ENCODE assay signal across 8 cellular contexts in the genomic region with DNA sequence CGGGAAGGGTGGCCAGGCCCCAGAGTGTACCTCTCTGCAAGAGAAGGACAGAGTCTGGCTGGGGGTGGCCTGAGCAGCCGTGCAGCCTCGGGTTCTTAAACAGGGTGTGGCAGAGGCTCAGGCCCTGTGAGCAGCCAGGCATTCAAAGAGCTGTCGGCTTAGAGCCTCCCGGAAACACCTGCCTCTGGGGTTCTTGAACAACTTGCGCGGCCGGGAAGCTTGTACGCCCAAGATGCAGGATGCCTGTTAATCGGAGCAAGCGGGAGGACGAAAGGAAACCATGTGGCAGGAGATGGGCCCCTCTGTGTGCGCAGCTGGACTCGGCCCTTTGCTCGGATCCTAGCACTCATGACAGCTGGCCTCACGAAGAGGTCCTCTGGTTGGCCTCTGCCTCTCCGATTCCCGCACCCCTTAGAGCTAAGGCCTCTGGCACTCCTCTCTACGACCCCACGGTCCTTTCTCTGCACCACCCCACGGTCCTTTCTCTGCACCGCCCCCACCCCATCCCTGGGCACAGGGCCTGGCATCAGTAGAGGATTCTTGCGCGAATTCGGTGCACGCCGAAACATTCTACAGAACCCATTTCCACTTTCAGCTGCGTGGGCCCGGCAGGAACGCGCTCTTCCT. TPM values are rescaled to one million over a fixed set of nuclear protein-coding genes. Genes with fewer than 3 reads are reported as not detected.
DNase-seq lines count a peak whose midpoint lies in the region; ATAC-seq and TF ChIP-seq lines count a peak whose summit lies in the region.

No MANE protein-coding gene starts in this region.

- no peaks in the 10 kb centered on the region for H3K36me3 Mint-ChIP-seq in activated naive CD8-positive, alpha-beta T cell treated with anti-CD3 and anti-CD28 coated beads, Interleukin-2, amount 50 U/mL, for 24 hours (ENCODE audit: low read depth)
- H3K36me3 Mint-ChIP-seq in naive thymus-derived CD4-positive, alpha-beta T cell = no peaks in the 10 kb centered on the region

- H3K27me3 Mint-ChIP-seq in activated naive CD8-positive, alpha-beta T cell treated with anti-CD3 and anti-CD28 coated beads, Interleukin-2, amount 50 U/mL, for 24 hours = peaks cover 7% of the 10 kb centered on the region
- H3K27me3 Mint-ChIP-seq in naive thymus-derived CD4-positive, alpha-beta T cell = peaks cover 4 to 12% (median 8%) of the 10 kb centered on the region in 5 donors

- peaks cover 6% of the 10 kb centered on the region for H3K4me1 ChIP-seq in DND-41 (ENCODE audit: insufficient read depth, low read length)
- H3K4me1 ChIP-seq in KMS-11 (ENCODE audit: low read depth, poor library complexity, severe bottlenecking) = peaks cover 6% of the 10 kb centered on the region
- H3K4me1 ChIP-seq in naive thymus-derived CD4-positive, alpha-beta T cell (ENCODE audit: control insufficient read depth in 2 of 2, insufficient read depth in 2 of 2, low read length in 2 of 2) = no peaks in the 10 kb centered on the region
- H3K4me1 ChIP-seq in BE2C = peaks cover 41% of the 10 kb centered on the region

- H3K4me3 ChIP-seq in DND-41 (ENCODE audit: low read depth in 1 of 2, low read length in 2 of 2) = no peak overlapping the region
- no peak overlapping the region for H3K4me3 ChIP-seq in KMS-11 (IDR thresholded peaks at IDR 0.05; ENCODE audit: insufficient read depth, low read depth, low read length)
- H3K4me3 ChIP-seq in naive thymus-derived CD4-positive, alpha-beta T cell (ENCODE audit: low read length) = no peak overlapping the region
- no peak overlapping the region for H3K4me3 ChIP-seq in BE2C (ENCODE audit: low read depth, low read length)

- H3K27ac Mint-ChIP-seq in activated naive CD8-positive, alpha-beta T cell treated with anti-CD3 and anti-CD28 coated beads, Interleukin-2, amount 50 U/mL, for 24 hours = no peak overlapping the region
- H3K27ac Mint-ChIP-seq in naive thymus-derived CD4-positive, alpha-beta T cell = no peak overlapping the region

- peaks cover 6% of the 10 kb centered on the region for H3K9me3 Mint-ChIP-seq in activated naive CD8-positive, alpha-beta T cell treated with anti-CD3 and anti-CD28 coated beads, Interleukin-2, amount 50 U/mL, for 24 hours
- H3K9me3 Mint-ChIP-seq in naive thymus-derived CD4-positive, alpha-beta T cell = peaks cover 0 to 11% (median 4%) of the 10 kb centered on the region in 11 donors

- H3K9me3 ChIP-seq in DND-41 (ENCODE audit: insufficient read depth, low read length, severe bottlenecking) (peaks cover 3% of the 10 kb centered on the region), BE2C (no peaks in the 10 kb centered on the region)
- H3K9me3 ChIP-seq in naive thymus-derived CD4-positive, alpha-beta T cell (ENCODE audit: control insufficient read depth in 2 of 3, low read length in 3 of 3) = no peaks in the 10 kb centered on the region

- H3K27me3 ChIP-seq in DND-41 (ENCODE audit: insufficient read depth, low read length, poor library complexity) = no peaks in the 10 kb centered on the region
- no peaks in the 10 kb centered on the region for H3K27me3 ChIP-seq in KMS-11 (ENCODE audit: insufficient read depth, low read depth)
- H3K27me3 ChIP-seq in naive thymus-derived CD4-positive, alpha-beta T cell (ENCODE audit: control insufficient read depth in 2 of 2, insufficient read depth in 2 of 2, low read length in 2 of 2) = no peaks in the 10 kb centered on the region
- no peaks in the 10 kb centered on the region for H3K27me3 ChIP-seq in BE2C

- no peaks in the 10 kb centered on the region for H4K20me1 ChIP-seq in DND-41 (ENCODE audit: insufficient read depth, low read length)
- H4K20me1 ChIP-seq in KMS-11 (ENCODE audit: insufficient read depth) = no peaks in the 10 kb centered on the region

- peak overlapping the region; percentile 6; the same call in 1 of the 2 replicates for H3K9ac ChIP-seq in DND-41 (ENCODE audit: low read depth, low read length)
- no peak overlapping the region for H3K9ac ChIP-seq in KMS-11

- POLR2A ChIA-PET in naive thymus-derived CD4-positive, alpha-beta T cell (lab: Charles Lee) = no interaction called here

- H3K36me3 ChIP-seq in DND-41 (ENCODE audit: insufficient read depth, low read length) = no peaks in the 10 kb centered on the region
- H3K36me3 ChIP-seq in KMS-11 (ENCODE audit: insufficient read depth) = no peaks in the 10 kb centered on the region
- H3K36me3 ChIP-seq in naive thymus-derived CD4-positive, alpha-beta T cell (ENCODE audit: control insufficient read depth in 2 of 3, insufficient read depth in 3 of 3, low read length in 3 of 3) = no peaks in the 10 kb centered on the region
- no peaks in the 10 kb centered on the region for H3K36me3 ChIP-seq in BE2C

- H2AFZ ChIP-seq in DND-41 (ENCODE audit: low read depth, low read length) (no peak overlapping the region), KMS-11 (ENCODE audit: low read depth) (peak overlapping the region; percentile 73; the same call in 1 of the 2 replicates)

- H3K27ac ChIP-seq in DND-41 (ENCODE audit: low read length) (no peak overlapping the region), KMS-11 (no peak overlapping the region)
- H3K27ac ChIP-seq in naive thymus-derived CD4-positive, alpha-beta T cell (ENCODE audit: low read depth, low read length) = no peak overlapping the region

- H3K4me1 Mint-ChIP-seq in activated naive CD8-positive, alpha-beta T cell treated with anti-CD3 and anti-CD28 coated beads, Interleukin-2, amount 50 U/mL, for 24 hours = peaks cover 4% of the 10 kb centered on the region
- peaks cover 0 to 5% (median 4%) of the 10 kb centered on the region in 7 donors for H3K4me1 Mint-ChIP-seq in naive thymus-derived CD4-positive, alpha-beta T cell

- peak overlapping the region; percentile 47 for H3K4me3 Mint-ChIP-seq in activated naive CD8-positive, alpha-beta T cell treated with anti-CD3 and anti-CD28 coated beads, Interleukin-2, amount 50 U/mL, for 24 hours
- peak overlapping the region in 9 of 10 donors; percentile 43 to 80 (median 72) for H3K4me3 Mint-ChIP-seq in naive thymus-derived CD4-positive, alpha-beta T cell

- H3K4me2 ChIP-seq in DND-41 (ENCODE audit: insufficient read depth, low read length) (peak overlapping the region; percentile 50), KMS-11 (peak overlapping the region; percentile 52)

- CTCF ChIA-PET in naive thymus-derived CD4-positive, alpha-beta T cell (lab: Charles Lee) = interaction anchor here (0.7 to 2.8 kb wide), 6 partner anchors 18 to 869 kb away, joined by 3 to 17 read pairs (median 4); no protein-coding TSS in a partner anchor

- DNase-seq in DND-41 = no peak
- DNase-seq in activated naive CD8-positive, alpha-beta T cell treated with anti-CD3 and anti-CD28 coated beads, Interleukin-2, amount 50 U/mL, for 24 hours = no peak
- no peak for DNase-seq in naive thymus-derived CD4-positive, alpha-beta T cell
- no peak for DNase-seq in BE2C
- no peak for DNase-seq in NCI-H446 (lab: John Stamatoyannopoulos, UW)

- intact Hi-C loops in naive thymus-derived CD4-positive, alpha-beta T cell (cut with micrococcal nuclease) = loop anchor here (1.0 to 5.0 kb wide), 4 partner anchors 303 to 868 kb away; partner anchors contain the start of gene PLXNA1 (in 1 of the 2)

- H3K79me2 ChIP-seq in DND-41 (ENCODE audit: insufficient read depth, low read length) (no peaks in the 10 kb centered on the region), KMS-11 (ENCODE audit: insufficient read depth, low read depth) (no peaks in the 10 kb centered on the region)

- TF ChIP-seq CTCF in DND-41 (IDR thresholded peaks at IDR 0.05; ENCODE audit: borderline replicate concordance, extremely low read depth, low read length, poor library complexity, severe bottlenecking) (no peak), KMS-11 (conservative IDR thresholded peaks at IDR 0.05; ENCODE audit: low read depth, low read length) (no peak), BE2C (IDR thresholded peaks at IDR 0.05; ENCODE audit: low read depth, low read length) (no peak)

- ATAC-seq in DND-41 (ENCODE audit: insufficient read depth, low read depth) = no peak; the same call in 2 of the 3 replicates
- no peak for ATAC-seq in activated naive CD8-positive, alpha-beta T cell treated with anti-CD3 and anti-CD28 coated beads, Interleukin-2, amount 50 U/mL, for 24 hours
- peak; percentile 13 for ATAC-seq in naive thymus-derived CD4-positive, alpha-beta T cell
- ATAC-seq in GM18502 (IDR thresholded peaks at IDR 0.05; ENCODE audit: poor library complexity, unreplicated experiment) = no peak
- no peak for ATAC-seq in GM21447 (IDR thresholded peaks at IDR 0.05; ENCODE audit: unreplicated experiment)

RNA-seq across cellular contexts. Expression of gene TXNRD3, which starts 23.9 kb away (rescaled TPM):
- 1 to 10 TPM in 4 of 5 experiments, under 1 TPM in 1; 0.46 to 4.8 (median 3.2) TPM for total RNA-seq in naive thymus-derived CD4-positive, alpha-beta T cell
- 1 to 10 TPM; 4.5 to 4.6 TPM for polyA plus RNA-seq in naive thymus-derived CD4-positive, alpha-beta T cell
- polyA plus RNA-seq in BE2C (2012; ENCODE audit: insufficient read depth, insufficient read length, low read depth) = 8.3 TPM

RNA-seq across cellular contexts. Expression of gene CHCHD6, which starts 25.2 kb away (rescaled TPM):
- 10 to 100 TPM in 3 of 5 experiments, 1 to 10 TPM in 2; 5.4 to 14.0 (median 10.0) TPM for total RNA-seq in naive thymus-derived CD4-positive, alpha-beta T cell
- polyA plus RNA-seq in naive thymus-derived CD4-positive, alpha-beta T cell = 10 to 100 TPM; 11.0 to 15.1 TPM
- polyA plus RNA-seq in BE2C (2012; ENCODE audit: insufficient read depth, insufficient read length, low read depth) = 106 TPM
